In the genomic region with DNA sequence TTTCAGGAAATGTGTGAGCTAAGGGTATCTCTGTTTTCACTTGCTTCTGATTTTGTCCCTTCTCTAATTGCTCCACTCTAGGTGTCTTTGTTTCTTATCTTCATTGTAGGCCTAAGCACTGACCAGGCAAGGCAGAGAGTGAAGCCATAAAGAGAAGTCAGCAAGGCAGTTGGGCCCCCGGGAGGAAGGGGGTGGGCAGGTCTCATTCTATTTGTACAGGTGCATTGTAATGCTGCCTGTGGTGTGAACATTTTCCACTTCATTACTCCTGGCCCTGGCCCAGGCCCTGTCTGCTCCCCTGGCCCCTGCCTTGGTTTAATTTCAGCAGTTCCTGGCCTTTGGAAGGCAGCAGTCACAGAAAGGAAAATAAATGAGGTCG, we compare ENCODE assay signal across 15 cellular contexts.
DNase-seq lines count a peak whose midpoint lies in the region; ATAC-seq and TF ChIP-seq lines count a peak whose summit lies in the region.
"Had no signal": no experiment of that assay in that cellular context is flagged by ENCODE, and none has a peak within 500 bp of the region (broad histone marks: within the 10 kb centered on the region; RNA-seq: fewer than 3 reads in every experiment).

No MANE protein-coding gene starts in this region.

- ATAC-seq in GM21528 (IDR thresholded peaks at IDR 0.05; ENCODE audit: low FRiP score, unreplicated experiment) (no peak), HG02885 (IDR thresholded peaks at IDR 0.05; ENCODE audit: poor library complexity, unreplicated experiment) (no peak), HG02970 (IDR thresholded peaks at IDR 0.05; ENCODE audit: low FRiP score, unreplicated experiment) (no peak)
- ATAC-seq: activated CD4-positive, CD25-positive, alpha-beta regulatory T cell treated with anti-CD3 and anti-CD28 coated beads, Interleukin-2, amount 50 U/mL, for 24 hours; SK-N-SH treated with all-trans-retinoic acid at 6 μM for 48 hours had no signal

- DNase-seq in NCI-H1694 treated with DMSO at 0.1 percent for 48 hours (lab: John Stamatoyannopoulos, UW) (peak; percentile 31), NCI-H1694 (lab: John Stamatoyannopoulos, UW) (no peak), NCI-H345 treated with DMSO at 0.1 percent for 48 hours (lab: John Stamatoyannopoulos, UW; ENCODE audit: unreplicated experiment) (peak; percentile 78), astrocyte of the spinal cord (ENCODE audit: low read depth, low spot score) (peak; percentile 65), progenitor cell of endocrine pancreas (ENCODE audit: low spot score, unreplicated experiment) (peak; percentile 14)
- DNase-seq: activated T-cell treated with anti-CD3 and anti-CD28 coated beads, Interleukin-2, amount 50 U/mL, for 48 hours; H9; IMR-90; NCI-H82; uterus had no signal

- H3K9me3 Mint-ChIP-seq in progenitor cell of endocrine pancreas (ENCODE audit: low read depth): no peaks in the 10 kb centered on the region
- H3K9me3 Mint-ChIP-seq: H9 had no signal

- peaks cover 41% of the 10 kb centered on the region for H3K4me1 Mint-ChIP-seq in progenitor cell of endocrine pancreas (ENCODE audit: low read depth)

- in situ Hi-C loops in astrocyte of the spinal cord (cut with HindIII; ENCODE audit: low sequenced_read_pairs): no loop called here

- TF ChIP-seq CTCF in astrocyte of the spinal cord (IDR thresholded peaks at IDR 0.05; ENCODE audit: low read depth, low read length) (no peak), progenitor cell of endocrine pancreas (IDR thresholded peaks at IDR 0.05; ENCODE audit: unreplicated experiment) (no peak)

- no peaks in the 10 kb centered on the region for H3K36me3 Mint-ChIP-seq in progenitor cell of endocrine pancreas (ENCODE audit: insufficient read depth)

- H3K27me3 Mint-ChIP-seq in progenitor cell of endocrine pancreas: no peaks in the 10 kb centered on the region

- H3K4me3 Mint-ChIP-seq in progenitor cell of endocrine pancreas (ENCODE audit: low read depth): no peak overlapping the region
- H3K4me3 Mint-ChIP-seq: H9 had no signal

- no peak overlapping the region for H3K4me3 ChIP-seq in astrocyte of the spinal cord (ENCODE audit: low read depth, low read length)
- H3K4me3 ChIP-seq: uterus had no signal

- peak overlapping the region; percentile 94 for H3K27ac Mint-ChIP-seq in progenitor cell of endocrine pancreas
- H3K27ac Mint-ChIP-seq: H9 had no signal
